ENCODE assay signal across 14 cellular contexts in the genomic region with DNA sequence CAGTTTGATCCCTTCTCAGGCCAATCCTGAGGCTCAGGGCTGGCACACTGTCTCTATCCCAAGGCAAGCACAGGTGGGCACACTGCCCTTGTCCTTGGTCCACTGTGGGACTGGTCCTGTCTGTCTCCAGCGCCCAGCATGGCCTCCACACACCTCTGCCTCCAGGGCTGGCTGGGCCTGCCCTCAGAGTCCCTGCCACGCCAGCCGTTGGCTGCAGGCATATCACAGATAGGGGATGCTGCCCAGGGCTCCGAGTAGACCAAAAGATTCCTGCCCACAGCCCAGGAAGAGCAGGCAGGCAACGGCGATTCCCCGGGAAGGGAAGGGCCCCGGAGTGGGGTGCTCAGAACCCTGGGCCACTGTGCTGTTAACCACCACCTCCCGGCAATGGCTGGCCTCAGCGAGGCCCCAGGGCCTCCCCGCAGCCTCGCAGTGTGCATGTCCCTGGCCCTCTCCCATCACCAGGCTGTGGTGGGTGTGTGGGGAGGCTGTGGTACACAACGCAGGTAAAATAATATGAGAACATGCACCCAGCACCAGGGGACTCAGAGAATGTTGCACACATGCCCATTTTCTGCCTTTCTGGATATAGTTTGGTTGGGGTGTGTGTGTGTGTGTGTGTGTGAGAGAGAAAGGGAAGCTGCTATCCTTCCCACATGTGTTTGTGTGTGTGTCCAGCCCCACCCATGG. TPM values are rescaled to one million over a fixed set of nuclear protein-coding genes. Genes with fewer than 3 reads are reported as not detected.
DNase-seq lines count a peak whose midpoint lies in the region; ATAC-seq, FAIRE-seq and TF ChIP-seq lines count a peak whose summit lies in the region.
"Had no signal": no experiment of that assay in that cellular context is flagged by ENCODE, and none has a peak within 500 bp of the region (broad histone marks: within the 10 kb centered on the region; RNA-seq: fewer than 3 reads in every experiment).

No MANE protein-coding gene starts in this region.

- H3K27ac Mint-ChIP-seq in GM23338: peak overlapping the region; percentile 61; the same call in 1 of the 2 replicates
- peak overlapping the region; percentile 81 for H3K27ac Mint-ChIP-seq in T-helper 17 cell
- H3K27ac Mint-ChIP-seq: mesothelial cell of epicardium had no signal

- no peaks in the 10 kb centered on the region for H3K9me3 Mint-ChIP-seq in GM23338
- H3K9me3 Mint-ChIP-seq: mesothelial cell of epicardium had no signal

- FAIRE-seq in pancreas (lab: Jason Lieb, UNC) (no peak), GM19239 (lab: Jason Lieb, UNC) (no peak)

- intact Hi-C loops in pancreas (cut with DNase I): no loop called here

- H3K27me3 Mint-ChIP-seq in GM23338 (ENCODE audit: insufficient read depth, low read depth, poor library complexity) (peaks cover 8% of the 10 kb centered on the region), T-helper 17 cell (no peaks in the 10 kb centered on the region)

- no peak overlapping the region for H3K4me3 Mint-ChIP-seq in GM23338
- peak overlapping the region; percentile 72 for H3K4me3 Mint-ChIP-seq in T-helper 17 cell
- H3K4me3 Mint-ChIP-seq: mesothelial cell of epicardium had no signal

- peaks cover 22% of the 10 kb centered on the region for H3K4me1 ChIP-seq in GM23338 (ENCODE audit: insufficient read depth)
- H3K4me1 ChIP-seq in pancreas: peaks cover 0 to 2% (median 0%) of the 10 kb centered on the region in 3 donors

- H2AFZ ChIP-seq in GM23338: no peak overlapping the region

- ATAC-seq in GM23338: no peak
- peak; percentile 40 for ATAC-seq in T-helper 17 cell
- ATAC-seq in pancreas: peak; percentile 7 to 46 (median 13)
- ATAC-seq in HG03378 (IDR thresholded peaks at IDR 0.05; ENCODE audit: unreplicated experiment): no peak

- H3K79me2 ChIP-seq in GM23338 (replicated peaks; ENCODE audit: insufficient read depth): no peaks in the 10 kb centered on the region

- no peak overlapping the region for H3K4me2 ChIP-seq in GM23338
- H3K4me2 ChIP-seq: smooth muscle cell had no signal

- DNase-seq in GM23338 (ENCODE audit: low spot score): no peak
- peak in 2 of 3 donors; percentile 4 to 10 for DNase-seq in T-helper 17 cell
- peak; percentile 61 for DNase-seq in fibroblast of the aortic adventitia (ENCODE audit: low read depth)
- peak in 4 of 6 donors; percentile 49 to 73 (median 64) for DNase-seq in pancreas
- no peak for DNase-seq in GM19239 (ENCODE audit: insufficient read length, low spot score)
- no peak for DNase-seq in NCI-H146 treated with DMSO at 0.1 percent for 48 hours (lab: John Stamatoyannopoulos, UW; ENCODE audit: unreplicated experiment)
- DNase-seq: central memory CD4-positive, alpha-beta T cell; foreskin melanocyte; Karpas-422 had no signal

- no peak overlapping the region for H3K27ac ChIP-seq in GM23338 (ENCODE audit: low read depth)
- no peak overlapping the region for H3K27ac ChIP-seq in pancreas

- H3K9me3 ChIP-seq in T-helper 17 cell (ENCODE audit: control insufficient read depth, low read length, poor library complexity, severe bottlenecking): no peaks in the 10 kb centered on the region
- no peaks in the 10 kb centered on the region for H3K9me3 ChIP-seq in pancreas
- H3K9me3 ChIP-seq: SJSA1 had no signal

- H3K4me3 ChIP-seq in GM23338: no peak overlapping the region
- no peak overlapping the region for H3K4me3 ChIP-seq in fibroblast of the aortic adventitia (ENCODE audit: low read depth, low read length)
- H3K4me3 ChIP-seq in pancreas: no peak overlapping the region
- H3K4me3 ChIP-seq: SJSA1, smooth muscle cell had no signal

- TF ChIP-seq CTCF in GM23338 (conservative IDR thresholded peaks at IDR 0.05; ENCODE audit: low read depth in 2 of 2) (no peak), fibroblast of the aortic adventitia (IDR thresholded peaks at IDR 0.05; ENCODE audit: insufficient read depth, low read length) (no peak), pancreas (IDR thresholded peaks at IDR 0.05) (no peak)

- H3K9me2 ChIP-seq in GM23338 (ENCODE audit: insufficient read depth): no peaks in the 10 kb centered on the region

- WGBS in pancreas, 2 donors: 39 to 47% methylated on average over 11 to 13 of the region's 13 CpGs

- H3K36me3 ChIP-seq in GM23338 (ENCODE audit: insufficient read depth) (no peaks in the 10 kb centered on the region), pancreas (peaks cover 0 to 34% (median 0%) of the 10 kb centered on the region in 3 donors)
- H3K36me3 ChIP-seq: SJSA1 had no signal

- H3K4me1 Mint-ChIP-seq in GM23338: peaks cover 23% of the 10 kb centered on the region
- peaks cover 11% of the 10 kb centered on the region for H3K4me1 Mint-ChIP-seq in T-helper 17 cell

- peaks cover 4% of the 10 kb centered on the region; the same call in 1 of the 3 replicates for H3K36me3 Mint-ChIP-seq in GM23338 (ENCODE audit: low read depth)
- H3K36me3 Mint-ChIP-seq in T-helper 17 cell (ENCODE audit: low read depth): no peaks in the 10 kb centered on the region
- H3K36me3 Mint-ChIP-seq: mesothelial cell of epicardium had no signal

- no peaks in the 10 kb centered on the region for H3K27me3 ChIP-seq in GM23338 (ENCODE audit: insufficient read depth)
- no peaks in the 10 kb centered on the region for H3K27me3 ChIP-seq in pancreas
- H3K27me3 ChIP-seq: SJSA1 had no signal

- H4K20me1 ChIP-seq in GM23338 (replicated peaks; ENCODE audit: insufficient read depth): no peaks in the 10 kb centered on the region

- 0 out of 2 replicates have a peak, but pooled peaks cover 8% of the 10 kb centered on the region for H3F3A ChIP-seq in GM23338 (replicated peaks; ENCODE audit: low read depth)

TF ChIP-seq in GM23338, 12 proteins besides CTCF, POLR2A, EP300 and RAD21 (continues in another document):
- TF ChIP-seq JUNB (IDR thresholded peaks at IDR 0.05; ENCODE audit: unreplicated experiment) (no peak), CREB1 (CRISPR knock-in tag; IDR thresholded peaks at IDR 0.05; ENCODE audit: low read depth) (no peak), EZH2phosphoT487 (IDR thresholded peaks at IDR 0.05; ENCODE audit: unreplicated experiment) (no peak), POLR2AphosphoS5 (IDR thresholded peaks at IDR 0.05; ENCODE audit: low read depth) (no peak), NANOG (IDR thresholded peaks at IDR 0.05; ENCODE audit: borderline replicate concordance) (no peak), ZNF114 (CRISPR knock-in tag; IDR thresholded peaks at IDR 0.05) (no peak), ZNF331 (CRISPR knock-in tag; IDR thresholded peaks at IDR 0.05; ENCODE audit: low read depth) (no peak), EZH2 (IDR thresholded peaks at IDR 0.05; ENCODE audit: low read depth, unreplicated experiment) (no peak)
- TF ChIP-seq, protein P1, sequence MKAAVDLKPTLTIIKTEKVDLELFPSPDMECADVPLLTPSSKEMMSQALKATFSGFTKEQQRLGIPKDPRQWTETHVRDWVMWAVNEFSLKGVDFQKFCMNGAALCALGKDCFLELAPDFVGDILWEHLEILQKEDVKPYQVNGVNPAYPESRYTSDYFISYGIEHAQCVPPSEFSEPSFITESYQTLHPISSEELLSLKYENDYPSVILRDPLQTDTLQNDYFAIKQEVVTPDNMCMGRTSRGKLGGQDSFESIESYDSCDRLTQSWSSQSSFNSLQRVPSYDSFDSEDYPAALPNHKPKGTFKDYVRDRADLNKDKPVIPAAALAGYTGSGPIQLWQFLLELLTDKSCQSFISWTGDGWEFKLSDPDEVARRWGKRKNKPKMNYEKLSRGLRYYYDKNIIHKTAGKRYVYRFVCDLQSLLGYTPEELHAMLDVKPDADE (IDR thresholded peaks at IDR 0.05): no peak

RNA-seq across cellular contexts. Expression of gene IFITM5, which starts 2.2 kb away (rescaled TPM):
- total RNA-seq in GM23338 (2014; rRNA removed; shearing (Covaris generic)): not detected in 2 replicates
- polyA plus RNA-seq in GM23338 (2016; fragmentation: Nextera tagmentation; extraction: Ambion mirVana) (0.42 TPM in 1 of 2 replicates, not detected in the other), pancreas (1 to 10 TPM in 1 of 2 donors, under 1 TPM in 1; 0.56 to 1.2 TPM)
- total RNA-seq in T-helper 17 cell (not detected), fibroblast of the aortic adventitia (ENCODE audit: low replicate concordance) (not detected in 2 replicates), pancreas (not detected)
- total RNA-seq: mesothelial cell of epicardium, NCI-H460, SJSA1, smooth muscle cell had no signal
- polyA plus RNA-seq: smooth muscle cell had no signal

RNA-seq across cellular contexts. Expression of gene PGGHG, which starts 8.2 kb away (rescaled TPM):
- 45.4 and 55.8 TPM in 2 replicates for total RNA-seq in GM23338 (2014; rRNA removed; shearing (Covaris generic))
- 18.1 and 24.9 TPM in 2 replicates for polyA plus RNA-seq in GM23338 (2016; fragmentation: Nextera tagmentation; extraction: Ambion mirVana)
- 100 to 1,000 TPM; 317 to 350 TPM for total RNA-seq in T-helper 17 cell
- total RNA-seq in fibroblast of the aortic adventitia (ENCODE audit: low replicate concordance): 5.3 and 6.9 TPM in 2 replicates
- 100 to 1,000 TPM in 4 of 6 donors, 10 to 100 TPM in 1, 1 to 10 TPM in 1; 8.9 to 534 (median 198) TPM for total RNA-seq in pancreas
- 1,000 to 10,000 TPM; 1,516 to 4,700 TPM for polyA plus RNA-seq in pancreas

RNA-seq across cellular contexts. Expression of gene IFITM2, which starts 10.5 kb away (rescaled TPM):
- total RNA-seq in GM23338 (2014; rRNA removed; shearing (Covaris generic)): 57.3 and 91.2 TPM in 2 replicates
- polyA plus RNA-seq in GM23338 (2016; fragmentation: Nextera tagmentation; extraction: Ambion mirVana) (857 and 906 TPM in 2 replicates), pancreas (100 to 1,000 TPM; 169 to 182 TPM)
- total RNA-seq in T-helper 17 cell (100 to 1,000 TPM; 550 to 570 TPM), fibroblast of the aortic adventitia (ENCODE audit: low replicate concordance) (50.1 and 88.1 TPM in 2 replicates), pancreas (100 to 1,000 TPM in 2 of 6 donors, 10 to 100 TPM in 4; 32.1 to 120 (median 63.6) TPM)

RNA-seq across cellular contexts. Expression of gene IFITM1, which starts 16.7 kb away (rescaled TPM):
- total RNA-seq in GM23338 (2014; rRNA removed; shearing (Covaris generic)): 396 and 409 TPM in 2 replicates
- polyA plus RNA-seq in GM23338 (2016; fragmentation: Nextera tagmentation; extraction: Ambion mirVana) (1,180 and 1,194 TPM in 2 replicates), pancreas (10 to 100 TPM; 40.7 to 54.5 TPM)
- total RNA-seq in T-helper 17 cell (100 to 1,000 TPM; 344 to 363 TPM), fibroblast of the aortic adventitia (ENCODE audit: low replicate concordance) (20.9 and 24.2 TPM in 2 replicates), pancreas (10 to 100 TPM in 5 of 6 donors, 1 to 10 TPM in 1; 10.0 to 45.2 (median 18.9) TPM)

RNA-seq across cellular contexts. Expression of gene NLRP6, which starts 18.9 kb away (rescaled TPM):
- 0.73 TPM in 1 of 2 replicates, not detected in the other for total RNA-seq in GM23338 (2014; rRNA removed; shearing (Covaris generic))
- polyA plus RNA-seq in GM23338 (2016; fragmentation: Nextera tagmentation; extraction: Ambion mirVana) (0.15 TPM in 1 of 2 replicates, not detected in the other), pancreas (under 1 TPM; 0.05 to 0.08 TPM)
- total RNA-seq in T-helper 17 cell (1 to 10 TPM; 3.5 to 4.3 TPM), fibroblast of the aortic adventitia (ENCODE audit: low replicate concordance) (not detected in 2 replicates), pancreas (under 1 TPM in 4 of 6 donors, not detected in 2; 0.19 to 0.23 (median 0.20) TPM)
- total RNA-seq: mesothelial cell of epicardium, NCI-H460, SJSA1, smooth muscle cell had no signal
- polyA plus RNA-seq: smooth muscle cell had no signal

Comparison
In these comparisons a context has a peak if more than half of its experiments do, and no peak if none do; other contexts are left out.
1. ATAC-seq: peak in T-helper 17 cell (single experiment) and pancreas (4 of 4); none in GM23338 (single experiment) and HG03378 (single experiment).
2. DNase-seq: peak in T-helper 17 cell (2 of 3), fibroblast of the aortic adventitia (single experiment) and pancreas (4 of 6); none in GM23338 (single experiment), GM19239 (single experiment) and NCI-H146 treated with DMSO at 0.1 percent for 48 hours (single experiment).